ENCODE assay signal across 1 cellular context in genomic region chrX:52934704-52935468, GRCh38.
TF ChIP-seq lines count a peak whose summit lies in the region.

No MANE protein-coding gene starts in this region.

TF ChIP-seq in HepG2, 621 proteins besides CTCF, POLR2A, EP300 and RAD21 (continued from another document and continues in another):
- no peak for TF ChIP-seq SMAD1 (CRISPR knock-in tag; IDR thresholded peaks at IDR 0.05; ENCODE audit: borderline replicate concordance, low read depth)
- TF ChIP-seq ZFP91 (CRISPR knock-in tag; IDR thresholded peaks at IDR 0.05; ENCODE audit: borderline replicate concordance) = peak; percentile 77
- 0 out of 2 replicates have a peak, but pooled peaks have one; percentile 18 for TF ChIP-seq SMYD3 (CRISPR knock-in tag; IDR thresholded peaks at IDR 0.05)
- TF ChIP-seq NFYC (CRISPR knock-in tag; IDR thresholded peaks at IDR 0.05) = no peak
- TF ChIP-seq RBFOX2 (IDR thresholded peaks at IDR 0.05; ENCODE audit: low read depth, low read length) = peak; percentile 88
- TF ChIP-seq ZNF781 (CRISPR knock-in tag; IDR thresholded peaks at IDR 0.05; ENCODE audit: borderline replicate concordance, not compliant biosample characterization) = no peak
- TF ChIP-seq KLF15 (CRISPR knock-in tag; IDR thresholded peaks at IDR 0.05; ENCODE audit: borderline replicate concordance) = no peak
- TF ChIP-seq ZFAT (CRISPR knock-in tag; conservative IDR thresholded peaks at IDR 0.05) = no peak
- no peak for TF ChIP-seq THAP7 (CRISPR knock-in tag; IDR thresholded peaks at IDR 0.05)
- TF ChIP-seq PAWR (CRISPR knock-in tag; IDR thresholded peaks at IDR 0.05; ENCODE audit: borderline replicate concordance) = no peak
- peak; percentile 27; the same call in 1 of the 2 replicates for TF ChIP-seq ZNF331 (CRISPR knock-in tag; IDR thresholded peaks at IDR 0.05)
- peak; percentile 79 for TF ChIP-seq CREM (IDR thresholded peaks at IDR 0.05)
- TF ChIP-seq CREM (CRISPR knock-in tag; IDR thresholded peaks at IDR 0.05) = no peak
- peak in 1 of 2 experiments; percentile 47; a peak in 1 of 4 replicates for TF ChIP-seq ATF4 (CRISPR knock-in tag; IDR thresholded peaks at IDR 0.05)
- no peak for TF ChIP-seq ZBTB26 (CRISPR knock-in tag; IDR thresholded peaks at IDR 0.05; ENCODE audit: borderline replicate concordance)
- no peak for TF ChIP-seq KDM4B (CRISPR knock-in tag; IDR thresholded peaks at IDR 0.05)
- no peak for TF ChIP-seq MTA3 (CRISPR knock-in tag; IDR thresholded peaks at IDR 0.05)
- TF ChIP-seq ZBTB1 (CRISPR knock-in tag; IDR thresholded peaks at IDR 0.05; ENCODE audit: borderline replicate concordance) = no peak
- no peak for TF ChIP-seq WIZ (CRISPR knock-in tag; IDR thresholded peaks at IDR 0.05)
- TF ChIP-seq SAP130 (CRISPR knock-in tag; IDR thresholded peaks at IDR 0.05; ENCODE audit: low read depth) = peak; percentile 26; the same call in 1 of the 2 replicates
- TF ChIP-seq PHF21A (CRISPR knock-in tag; IDR thresholded peaks at IDR 0.05) = no peak
- no peak for TF ChIP-seq ZBTB43 (CRISPR knock-in tag; conservative IDR thresholded peaks at IDR 0.05)
- no peak for TF ChIP-seq ZNF841 (CRISPR knock-in tag; IDR thresholded peaks at IDR 0.05; ENCODE audit: borderline replicate concordance)
- no peak for TF ChIP-seq SRF (IDR thresholded peaks at IDR 0.05; ENCODE audit: low read depth, low read length)
- TF ChIP-seq ZNF639 (CRISPR knock-in tag; conservative IDR thresholded peaks at IDR 0.05) = no peak
- TF ChIP-seq YEATS4 (CRISPR knock-in tag; IDR thresholded peaks at IDR 0.05; ENCODE audit: borderline replicate concordance) = peak; percentile 54; the same call in 1 of the 2 replicates
- no peak for TF ChIP-seq PHF5A (CRISPR knock-in tag; IDR thresholded peaks at IDR 0.05; ENCODE audit: low read depth, unreplicated experiment)
- 0 out of 2 replicates have a peak, but pooled peaks have one; percentile 31 for TF ChIP-seq TGIF2 (CRISPR knock-in tag; IDR thresholded peaks at IDR 0.05)
- TF ChIP-seq HDAC6 (IDR thresholded peaks at IDR 0.05; ENCODE audit: low read depth, low read length) = no peak
- no peak for TF ChIP-seq MAFG (CRISPR knock-in tag; IDR thresholded peaks at IDR 0.05)
- no peak for TF ChIP-seq NFRKB (IDR thresholded peaks at IDR 0.05)
- TF ChIP-seq ZNF564 (CRISPR knock-in tag; IDR thresholded peaks at IDR 0.05) = no peak
- TF ChIP-seq THAP11 (CRISPR knock-in tag; IDR thresholded peaks at IDR 0.05) = peak; percentile 70
- no peak for TF ChIP-seq PRDM15 (CRISPR knock-in tag; IDR thresholded peaks at IDR 0.05)
- no peak for TF ChIP-seq ZNF367 (CRISPR knock-in tag; IDR thresholded peaks at IDR 0.05; ENCODE audit: borderline replicate concordance)
- TF ChIP-seq KDM2A (CRISPR knock-in tag; IDR thresholded peaks at IDR 0.05; ENCODE audit: borderline replicate concordance, low read depth) = 0 out of 2 replicates have a peak, but pooled peaks have one; percentile 38
- no peak for TF ChIP-seq IRF1 (CRISPR knock-in tag; IDR thresholded peaks at IDR 0.05; ENCODE audit: low read depth)
- no peak for TF ChIP-seq ZFYVE20 (CRISPR knock-in tag; IDR thresholded peaks at IDR 0.05; ENCODE audit: borderline replicate concordance, low read depth)
- no peak; the same call in 1 of the 2 replicates for TF ChIP-seq KDM5B (CRISPR knock-in tag; IDR thresholded peaks at IDR 0.05; ENCODE audit: borderline replicate concordance)
- no peak for TF ChIP-seq PRPF4 (IDR thresholded peaks at IDR 0.05; ENCODE audit: low read depth, low read length, poor library complexity, severe bottlenecking)
- TF ChIP-seq ZFP41 (CRISPR knock-in tag; IDR thresholded peaks at IDR 0.05; ENCODE audit: borderline replicate concordance) = no peak
- 0 out of 2 replicates have a peak, but pooled peaks have one; percentile 58 for TF ChIP-seq ZNF589 (CRISPR knock-in tag; conservative IDR thresholded peaks at IDR 0.05)
- no peak for TF ChIP-seq HOXA7 (CRISPR knock-in tag; IDR thresholded peaks at IDR 0.05)
- TF ChIP-seq AFF4 (CRISPR knock-in tag; IDR thresholded peaks at IDR 0.05) = no peak
- TF ChIP-seq THYN1 (CRISPR knock-in tag; IDR thresholded peaks at IDR 0.05; ENCODE audit: borderline replicate concordance, low read depth) = no peak
- peak; percentile 54; the same call in 1 of the 2 replicates for TF ChIP-seq CEBPB (IDR thresholded peaks at IDR 0.05; ENCODE audit: borderline replicate concordance, low read depth, low read length)
- TF ChIP-seq SIN3A (IDR thresholded peaks at IDR 0.05; ENCODE audit: borderline replicate concordance, low read depth, low read length) = 0 out of 2 replicates have a peak, but pooled peaks have one; percentile 23
- TF ChIP-seq ZNF207 (IDR thresholded peaks at IDR 0.05; ENCODE audit: borderline replicate concordance) = no peak
- no peak for TF ChIP-seq ZNF280B (CRISPR knock-in tag; IDR thresholded peaks at IDR 0.05; ENCODE audit: borderline replicate concordance)
- 0 out of 2 replicates have a peak, but pooled peaks have one; percentile 45 for TF ChIP-seq ZNF430 (CRISPR knock-in tag; IDR thresholded peaks at IDR 0.05)
- TF ChIP-seq ZFP90 (CRISPR knock-in tag; IDR thresholded peaks at IDR 0.05; ENCODE audit: borderline replicate concordance) = no peak
